ENCODE assay signal across 10 cellular contexts in genomic region chr6:111086685-111087084, GRCh38. TPM values are rescaled to one million over a fixed set of nuclear protein-coding genes. Genes with fewer than 3 reads are reported as not detected.
DNase-seq lines count a peak whose midpoint lies in the region; ATAC-seq, FAIRE-seq and TF ChIP-seq lines count a peak whose summit lies in the region.
"Had no signal": no experiment of that assay in that cellular context is flagged by ENCODE, and none has a peak within 500 bp of the region (broad histone marks: within the 10 kb centered on the region; RNA-seq: fewer than 3 reads in every experiment).

No MANE protein-coding gene starts in this region.

- H3K27ac Mint-ChIP-seq in activated T-helper 17 cell treated with anti-CD3 and anti-CD28 coated beads, Interleukin-2, amount 50 U/mL, for 72 hours = peak overlapping the region; percentile 61

- H3K9ac ChIP-seq in SK-N-SH = no peak overlapping the region
- H3K9ac ChIP-seq in keratinocyte (ENCODE audit: control insufficient read depth, extremely low read depth, insufficient read depth, low read length) = no peak overlapping the region
- H3K9ac ChIP-seq in stomach smooth muscle (ENCODE audit: low read length in 2 of 2) = peak overlapping the region in 1 of 2 donors; percentile 46

- DNase-seq in SK-N-SH = no peak
- DNase-seq in keratinocyte (ENCODE audit: low read depth, low spot score) = no peak
- no peak for DNase-seq in stimulated activated CD4-positive, alpha-beta T cell treated with anti-CD3 and anti-CD28 coated beads, Interleukin-15, amount 100 ng/mL, for 24 hours
- DNase-seq in SW 1271 (lab: John Stamatoyannopoulos, UW) = no peak

- H3K27me3 ChIP-seq in SK-N-SH (ENCODE audit: insufficient read depth) (peaks cover 26% of the 10 kb centered on the region), keratinocyte (ENCODE audit: control insufficient read depth, extremely low read depth, insufficient read depth, low read length) (peaks cover 19% of the 10 kb centered on the region), stomach smooth muscle (ENCODE audit: control insufficient read depth in 1 of 2, insufficient read depth in 2 of 2, low read length in 2 of 2) (peaks cover 4 to 13% of the 10 kb centered on the region in 2 donors)

- H3K36me3 ChIP-seq in SK-N-SH (replicated peaks in 1 of 2; ENCODE audit: control insufficient read depth in 1 of 2, insufficient read depth in 2 of 2, low read length in 1 of 2) (no peaks in the 10 kb centered on the region), keratinocyte (ENCODE audit: control insufficient read depth in 2 of 2, extremely low read depth in 1 of 2, insufficient read depth in 2 of 2, low read length in 2 of 2) (no peaks in the 10 kb centered on the region), stomach smooth muscle (ENCODE audit: control insufficient read depth in 2 of 2, insufficient read depth in 2 of 2, low read length in 2 of 2) (no peaks in the 10 kb centered on the region)

- H3K4me2 ChIP-seq in SK-N-SH (peak overlapping the region; percentile 75), keratinocyte (ENCODE audit: control insufficient read depth, extremely low read depth, insufficient read depth, low read depth, low read length) (peak overlapping the region; percentile 73)

- H3K27me3 Mint-ChIP-seq in activated T-helper 17 cell treated with anti-CD3 and anti-CD28 coated beads, Interleukin-2, amount 50 U/mL, for 72 hours = peaks cover 9% of the 10 kb centered on the region

- H2AFZ ChIP-seq in SK-N-SH (ENCODE audit: low read depth) (peak overlapping the region; percentile 84), keratinocyte (ENCODE audit: control insufficient read depth, low read length) (no peak overlapping the region)

- POLR2A ChIA-PET in SK-N-SH (lab: Yijun Ruan, JAX) = no interaction called here

- H3K4me3 ChIP-seq in SK-N-SH (ENCODE audit: low read depth in 2 of 2, low read length in 1 of 2) = peak overlapping the region; percentile 58 to 61
- H3K4me3 ChIP-seq in keratinocyte (ENCODE audit: control insufficient read depth in 2 of 3, extremely low read depth in 1 of 3, insufficient read depth in 2 of 3, low read depth in 1 of 3, low read length in 3 of 3) = peak overlapping the region; percentile 34 to 59 (median 59)
- H3K4me3 ChIP-seq in stomach smooth muscle (ENCODE audit: low read length in 2 of 2) = peak overlapping the region; percentile 75 to 85

- no peaks in the 10 kb centered on the region for H3K9me1 ChIP-seq in keratinocyte (ENCODE audit: control insufficient read depth, extremely low read depth, insufficient read depth, low read length)

- TF ChIP-seq CTCF in SK-N-SH (IDR thresholded peaks at IDR 0.05) (no peak), keratinocyte (optimal IDR thresholded peaks at IDR 0.05 in 1 of 3, IDR thresholded peaks at IDR 0.05 in 1 of 3, conservative IDR thresholded peaks at IDR 0.05 in 1 of 3; ENCODE audit: extremely low read depth in 1 of 3, insufficient read depth in 2 of 3, low read length in 3 of 3) (no peak)

- TF ChIP-seq RAD21 in SK-N-SH (IDR thresholded peaks at IDR 0.05; ENCODE audit: low read length) = no peak

- H3K79me2 ChIP-seq in SK-N-SH (ENCODE audit: insufficient read depth) (no peaks in the 10 kb centered on the region), keratinocyte (ENCODE audit: control insufficient read depth, insufficient read depth, low read length) (no peaks in the 10 kb centered on the region)

- H3K4me3 Mint-ChIP-seq in activated T-helper 17 cell treated with anti-CD3 and anti-CD28 coated beads, Interleukin-2, amount 50 U/mL, for 72 hours = peak overlapping the region; percentile 86

- no peaks in the 10 kb centered on the region for H3K9me2 ChIP-seq in SK-N-SH

- no peak for TF ChIP-seq EP300 in SK-N-SH (IDR thresholded peaks at IDR 0.05; ENCODE audit: borderline replicate concordance in 1 of 2, low read depth in 1 of 2, low read length in 1 of 2)

- ATAC-seq in SK-N-SH treated with all-trans-retinoic acid at 6 μM for 48 hours (no peak), GM19455 (IDR thresholded peaks at IDR 0.05; ENCODE audit: unreplicated experiment) (no peak)
- no peak for ATAC-seq in activated T-helper 17 cell treated with anti-CD3 and anti-CD28 coated beads, Interleukin-2, amount 50 U/mL, for 72 hours (replicated peaks)

- peaks cover 0 to 2% of the 10 kb centered on the region in 2 experiments; a peak in 1 of 4 replicates for H3K4me1 ChIP-seq in SK-N-SH (ENCODE audit: control insufficient read depth in 1 of 2, insufficient read depth in 2 of 2, low read depth in 1 of 2, low read length in 1 of 2)
- peaks cover 5% of the 10 kb centered on the region for H3K4me1 ChIP-seq in keratinocyte (ENCODE audit: control insufficient read depth, extremely low read depth, insufficient read depth, low read length)
- peaks cover 11% of the 10 kb centered on the region for H3K4me1 ChIP-seq in stomach smooth muscle (ENCODE audit: control insufficient read depth, insufficient read depth, low read length)

- dilution Hi-C loops in keratinocyte (cut with MboI; ENCODE audit: extremely low pct_ligation_motif_present, low sequenced_read_pairs) = no loop called here

- H4K20me1 ChIP-seq in SK-N-SH (ENCODE audit: insufficient read depth) (no peaks in the 10 kb centered on the region), keratinocyte (ENCODE audit: control insufficient read depth, extremely low read depth, insufficient read depth, low read length) (no peaks in the 10 kb centered on the region)

- no peaks in the 10 kb centered on the region for H3K36me3 Mint-ChIP-seq in activated T-helper 17 cell treated with anti-CD3 and anti-CD28 coated beads, Interleukin-2, amount 50 U/mL, for 72 hours (ENCODE audit: low read depth)

- WGBS in SK-N-SH (ENCODE audit: low lambda C conversion rate) = 26% methylated on average over 5 of the region's 5 CpGs

- H3K27ac ChIP-seq in SK-N-SH (ENCODE audit: low read depth in 2 of 2, low read length in 1 of 2) (no peak overlapping the region; a peak in 1 of 4 replicates), keratinocyte (ENCODE audit: control insufficient read depth, insufficient read depth, low read length) (no peak overlapping the region), stomach smooth muscle (ENCODE audit: low read length) (no peak overlapping the region)

- H3K4me1 Mint-ChIP-seq in activated T-helper 17 cell treated with anti-CD3 and anti-CD28 coated beads, Interleukin-2, amount 50 U/mL, for 72 hours = peaks cover 15% of the 10 kb centered on the region

- FAIRE-seq in keratinocyte (lab: Jason Lieb, UNC) = no peak

- H3K9me3 Mint-ChIP-seq in activated T-helper 17 cell treated with anti-CD3 and anti-CD28 coated beads, Interleukin-2, amount 50 U/mL, for 72 hours = no peaks in the 10 kb centered on the region

- H3K9me3 ChIP-seq in SK-N-SH (no peaks in the 10 kb centered on the region), keratinocyte (ENCODE audit: control insufficient read depth, low read depth, low read length) (no peaks in the 10 kb centered on the region), stomach smooth muscle (ENCODE audit: control insufficient read depth in 2 of 2, low read length in 2 of 2) (no peaks in the 10 kb centered on the region)

- H3F3A ChIP-seq in SK-N-SH (replicated peaks; ENCODE audit: insufficient read depth) = no peaks in the 10 kb centered on the region

- CTCF ChIA-PET in SK-N-SH (lab: Yijun Ruan, JAX) = interaction anchor here (1.3 to 1.5 kb wide), 3 partner anchors 10 to 124 kb away, joined by 3 to 7 read pairs (median 4); no protein-coding TSS in a partner anchor

TF ChIP-seq in SK-N-SH, 30 proteins besides CTCF, POLR2A, EP300 and RAD21 (continues in another document):
- TF ChIP-seq RFX5 (IDR thresholded peaks at IDR 0.05; ENCODE audit: low read length) (no peak), TEAD4 (IDR thresholded peaks at IDR 0.05; ENCODE audit: borderline replicate concordance, insufficient read depth) (no peak)

TF ChIP-seq in SK-N-SH treated with all-trans-retinoic acid at 6 μM for 48 hours, 23 proteins besides CTCF, POLR2A, EP300 and RAD21:
- TF ChIP-seq TCF4 (CRISPR knock-in tag; IDR thresholded peaks at IDR 0.05; ENCODE audit: borderline replicate concordance) (no peak), GLIS3 (CRISPR knock-in tag; IDR thresholded peaks at IDR 0.05) (no peak), BACH2 (CRISPR knock-in tag; IDR thresholded peaks at IDR 0.05; ENCODE audit: borderline replicate concordance) (no peak)

RNA-seq across cellular contexts. Expression of gene SLC16A10, which starts 0.6 kb away (rescaled TPM):
- 0.08 and 0.12 TPM in 2 replicates for polyA plus RNA-seq in SK-N-SH (2012; rRNA removed)
- polyA plus RNA-seq in SK-N-SH (2012; cell fraction: cytosol; rRNA removed) = 0.09 and 0.21 TPM in 2 replicates
- 0.02 and 0.05 TPM in 2 replicates for polyA plus RNA-seq in SK-N-SH (2012; cell fraction: nucleus; rRNA removed)
- total RNA-seq in activated T-helper 17 cell treated with anti-CD3 and anti-CD28 coated beads, Interleukin-2, amount 50 U/mL, for 72 hours = 1 to 10 TPM; 2.1 to 3.8 TPM
- 0.10 TPM in 1 of 3 replicates, not detected in the others for polyA plus RNA-seq in keratinocyte
- not detected for polyA plus RNA-seq in keratinocyte (2011; ENCODE audit: low read depth)
- polyA plus RNA-seq in keratinocyte (2011; cell fraction: cytosol; rRNA removed) = not detected in 2 replicates
- not detected in 2 replicates for polyA plus RNA-seq in keratinocyte (2011; cell fraction: nucleus; rRNA removed)
- polyA plus RNA-seq in keratinocyte (2012; ENCODE audit: low replicate concordance) = not detected in 2 replicates
- polyA minus RNA-seq in keratinocyte = not detected in 3 replicates
- polyA minus RNA-seq in keratinocyte (2011; cell fraction: cytosol; rRNA and poly(A)+ RNA removed) = not detected
- polyA minus RNA-seq in keratinocyte (2011; cell fraction: nucleus; rRNA and poly(A)+ RNA removed) = not detected in 2 replicates
- total RNA-seq: glomerular endothelial cell, RPMI7951 had no signal
